24 cellular contexts compared by ENCODE assay signal in the genomic region with DNA sequence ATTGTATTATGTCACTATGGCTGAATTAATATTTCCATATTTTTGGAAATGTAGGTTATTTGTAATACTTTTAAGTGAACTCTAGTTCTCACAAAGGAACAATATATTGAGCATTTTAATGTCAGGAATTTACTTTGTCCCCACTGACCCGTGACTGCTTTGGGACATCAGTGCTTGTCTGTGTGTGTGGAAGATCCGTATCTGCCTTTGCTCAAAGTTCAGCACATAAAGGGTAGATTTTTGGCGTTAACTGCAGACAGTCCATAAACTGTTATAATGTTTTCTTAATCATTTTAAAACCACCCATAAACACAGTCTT. TPM values are rescaled to one million over a fixed set of nuclear protein-coding genes. Genes with fewer than 3 reads are reported as not detected.
"Had no signal": no experiment of that assay in that cellular context is flagged by ENCODE, and none has a peak within 500 bp of the region (broad histone marks: within the 10 kb centered on the region; RNA-seq: fewer than 3 reads in every experiment).

No MANE protein-coding gene starts in this region.

- H3K27me3 Mint-ChIP-seq: activated CD4-positive, alpha-beta memory T cell treated with anti-CD3 and anti-CD28 coated beads, Interleukin-2, amount 10 ng/mL, durations not matched to agents 7 days and 5 days; activated CD4-positive, alpha-beta T cell treated with anti-CD3 and anti-CD28 coated beads for 36 hours; activated naive CD4-positive, alpha-beta T cell treated with anti-CD3 and anti-CD28 coated beads, Interleukin-2, amount 10 ng/mL, durations not matched to agents 7 days and 5 days; activated naive CD8-positive, alpha-beta T cell treated with anti-CD3 and anti-CD28 coated beads for 36 hours; T-helper 17 cell had no signal

- ATAC-seq: activated CD4-positive, alpha-beta T cell treated with anti-CD3 and anti-CD28 coated beads for 36 hours; PC-3; T-helper 17 cell had no signal

- H3K27ac ChIP-seq: WERI-Rb-1 had no signal

- H3K4me3 Mint-ChIP-seq: activated CD4-positive, alpha-beta memory T cell treated with anti-CD3 and anti-CD28 coated beads, Interleukin-2, amount 10 ng/mL, durations not matched to agents 7 days and 5 days; activated CD4-positive, alpha-beta T cell treated with anti-CD3 and anti-CD28 coated beads for 36 hours; activated naive CD4-positive, alpha-beta T cell treated with anti-CD3 and anti-CD28 coated beads, Interleukin-2, amount 10 ng/mL, durations not matched to agents 7 days and 5 days; activated naive CD8-positive, alpha-beta T cell treated with anti-CD3 and anti-CD28 coated beads for 36 hours; T-helper 17 cell had no signal

- DNase-seq: activated CD4-positive, alpha-beta memory T cell treated with anti-CD3 and anti-CD28 coated beads, Interleukin-2, amount 10 ng/mL, durations not matched to agents 7 days and 5 days; activated CD4-positive, alpha-beta T cell treated with anti-CD3 and anti-CD28 coated beads for 36 hours; activated CD4-positive, alpha-beta T cell treated with anti-CD3 and anti-CD28 coated beads, Interleukin-2, amount 50 U/mL, for 1 hour; activated gamma-delta T cell treated with Interleukin-2 at 50 U/mL for 16 hours; activated naive CD4-positive, alpha-beta T cell treated with anti-CD3 and anti-CD28 coated beads, Interleukin-2, amount 10 ng/mL, durations not matched to agents 7 days and 5 days; activated naive CD8-positive, alpha-beta T cell treated with anti-CD3 and anti-CD28 coated beads for 36 hours; activated T-cell treated with anti-CD3 and anti-CD28 coated beads for 4 hours; activated T-cell treated with anti-CD3 and anti-CD28 coated beads, Interleukin-2, amount 50 U/mL, for 48 hours; NCI-H1048; NCI-H146; NCI-H187 treated with DMSO at 0.1 percent for 48 hours; NCI-H2081 treated with DMSO at 0.1 percent for 48 hours; NCI-H446; NCI-H524; PC-3; SHP77 treated with DMSO at 0.1 percent for 48 hours; T-helper 17 cell; T1000; WERI-Rb-1 had no signal

- H3K27ac Mint-ChIP-seq: activated CD4-positive, alpha-beta memory T cell treated with anti-CD3 and anti-CD28 coated beads, Interleukin-2, amount 10 ng/mL, durations not matched to agents 7 days and 5 days; activated CD4-positive, alpha-beta T cell treated with anti-CD3 and anti-CD28 coated beads for 36 hours; activated naive CD8-positive, alpha-beta T cell treated with anti-CD3 and anti-CD28 coated beads for 36 hours; activated T-helper 2 cell treated with anti-CD3 and anti-CD28 coated beads, Interferon-gamma antibody, Interleukin-2, Interleukin-4, amounts not matched to agents 10 μg/mL and 5 μg/mL and 100 μg/mL, durations not matched to agents 14 hours and 24 hours and 36 hours; T-helper 17 cell had no signal

- H3K9me3 Mint-ChIP-seq: activated CD4-positive, alpha-beta memory T cell treated with anti-CD3 and anti-CD28 coated beads, Interleukin-2, amount 10 ng/mL, durations not matched to agents 7 days and 5 days; activated naive CD4-positive, alpha-beta T cell treated with anti-CD3 and anti-CD28 coated beads, Interleukin-2, amount 10 ng/mL, durations not matched to agents 7 days and 5 days; activated naive CD8-positive, alpha-beta T cell treated with anti-CD3 and anti-CD28 coated beads for 36 hours; activated T-helper 2 cell treated with anti-CD3 and anti-CD28 coated beads, Interferon-gamma antibody, Interleukin-2, Interleukin-4, amounts not matched to agents 10 μg/mL and 5 μg/mL and 100 μg/mL, durations not matched to agents 14 hours and 24 hours and 36 hours had no signal

- FAIRE-seq: K562 had no signal

- H3K4me3 ChIP-seq: K562 had no signal

RNA-seq across cellular contexts. Expression of a gene that starts 39.3 kb away (rescaled TPM):
- total RNA-seq: activated CD4-positive, alpha-beta memory T cell treated with anti-CD3 and anti-CD28 coated beads, Interleukin-2, amount 10 ng/mL, durations not matched to agents 7 days and 5 days; activated CD4-positive, alpha-beta T cell treated with anti-CD3 and anti-CD28 coated beads for 36 hours; activated CD8-positive, alpha-beta memory T cell treated with anti-CD3 and anti-CD28 coated beads for 36 hours; activated naive CD8-positive, alpha-beta T cell treated with anti-CD3 and anti-CD28 coated beads for 36 hours; activated T-helper 2 cell treated with anti-CD3 and anti-CD28 coated beads, Interferon-gamma antibody, Interleukin-2, Interleukin-4, amounts not matched to agents 10 μg/mL and 5 μg/mL and 100 μg/mL, durations not matched to agents 14 hours and 24 hours and 36 hours; cardiac septum; K562; PC-3; SK-MEL-5 had no signal
- polyA plus RNA-seq: K562 had no signal
